Comparison of ENCODE assay signal across 16 cellular contexts in genomic region chr3:69444980-69445379, GRCh38. TPM values are rescaled to one million over a fixed set of nuclear protein-coding genes. Genes with fewer than 3 reads are reported as not detected.
DNase-seq lines count a peak whose midpoint lies in the region; ATAC-seq and TF ChIP-seq lines count a peak whose summit lies in the region.
"Had no signal": no experiment of that assay in that cellular context is flagged by ENCODE, and none has a peak within 500 bp of the region (broad histone marks: within the 10 kb centered on the region; RNA-seq: fewer than 3 reads in every experiment).

No MANE protein-coding gene starts in this region.

- no peaks in the 10 kb centered on the region for H3K36me3 ChIP-seq in sigmoid colon

- no peaks in the 10 kb centered on the region for H3K27me3 ChIP-seq in sigmoid colon

- TF ChIP-seq CTCF in WI38 (IDR thresholded peaks at IDR 0.05; ENCODE audit: low read depth, low read length) (no peak), sigmoid colon (IDR thresholded peaks at IDR 0.05) (no peak)

- H3K4me3 ChIP-seq in WI38 (ENCODE audit: low read depth, low read length) (peak overlapping the region; percentile 48), sigmoid colon (peak overlapping the region; percentile 17 to 38 (median 28))
- H3K4me3 ChIP-seq: GM12878 had no signal

- intact Hi-C loops in sigmoid colon (cut with DNase I) = no loop called here

- H3K4me1 ChIP-seq in sigmoid colon = peaks cover 0 to 23% (median 19%) of the 10 kb centered on the region in 4 donors

- no peak for TF ChIP-seq EP300 in sigmoid colon (IDR thresholded peaks at IDR 0.05)

- peaks cover 0 to 3% (median 0%) of the 10 kb centered on the region in 4 donors for H3K9me3 ChIP-seq in sigmoid colon

- ATAC-seq in HG02642 (IDR thresholded peaks at IDR 0.05; ENCODE audit: poor library complexity, unreplicated experiment) = no peak
- ATAC-seq: GM12878 had no signal

- DNase-seq in AG08396 (ENCODE audit: low spot score) = peak; percentile 49
- DNase-seq in globus pallidus (ENCODE audit: low spot score) = peak; percentile 60
- DNase-seq in sigmoid colon = no peak
- no peak for DNase-seq in SK-N-DZ (ENCODE audit: low spot score)
- no peak for DNase-seq in NCI-H2081 treated with DMSO at 0.1 percent for 48 hours (lab: John Stamatoyannopoulos, UW)
- no peak for DNase-seq in iPS-NIHi7 (ENCODE audit: extremely low spot score)
- DNase-seq: activated CD4-positive, alpha-beta memory T cell treated with anti-CD3 and anti-CD28 coated beads for 36 hours; activated effector memory CD4-positive, alpha-beta T cell treated with anti-CD3 and anti-CD28 coated beads, Interleukin-2, amount 50 U/mL, for 16 hours; central memory CD4-positive, alpha-beta T cell; DMS53; erythroblast; NCI-H1417; NCI-H748 treated with DMSO at 0.1 percent for 48 hours had no signal

- TF ChIP-seq POLR2A in sigmoid colon (IDR thresholded peaks at IDR 0.05) = no peak

- WGBS in sigmoid colon, 2 donors = 75 to 83% methylated on average over 11 of the region's 11 CpGs

- peak overlapping the region in 1 of 4 donors; percentile 40 for H3K27ac ChIP-seq in sigmoid colon

RNA-seq across cellular contexts. Expression of gene FRMD4B, which starts 59.1 kb away (rescaled TPM):
- total RNA-seq in sigmoid colon = 10 to 100 TPM; 11.5 to 16.6 (median 14.3) TPM
- polyA plus RNA-seq in sigmoid colon = 10 to 100 TPM in 2 of 3 donors, 1 to 10 TPM in 1; 8.2 to 21.5 (median 13.2) TPM
- 30.9 and 32.3 TPM in 2 replicates for polyA plus RNA-seq in SK-N-DZ (2014; cell fraction: cytosol; rRNA removed)
- 29.1 and 29.7 TPM in 2 replicates for polyA plus RNA-seq in SK-N-DZ (2014; cell fraction: nucleus; rRNA removed)

Comparison
In these comparisons a context has a peak if more than half of its experiments do, and no peak if none do; other contexts are left out.
1. DNase-seq: peak in AG08396 (single experiment) and globus pallidus (single experiment); none in sigmoid colon (single experiment), SK-N-DZ (single experiment), NCI-H2081 treated with DMSO at 0.1 percent for 48 hours (single experiment) and iPS-NIHi7 (single experiment).